ENCODE assay signal across 8 cellular contexts in genomic region chr14:38721822-38722431, GRCh38.
DNase-seq lines count a peak whose midpoint lies in the region; ATAC-seq and TF ChIP-seq lines count a peak whose summit lies in the region.

No MANE protein-coding gene starts in this region.

- H3K23ac ChIP-seq in trophoblast cell (ENCODE audit: low read length), result no peak overlapping the region

- TF ChIP-seq CTCF in GM12875 (IDR thresholded peaks at IDR 0.05; ENCODE audit: borderline replicate concordance, insufficient read depth, low read depth, low read length), result peak; percentile 77

- CTCF ChIA-PET in activated CD4-positive, alpha-beta memory T cell treated with anti-CD3 and anti-CD28 coated beads for 36 hours (lab: Charles Lee), result interaction anchor here (0.6 to 1.9 kb wide), 9 partner anchors 9 to 294 kb away, joined by 3 to 8 read pairs (median 4); no protein-coding TSS in a partner anchor

- no peak overlapping the region for H2AK5ac ChIP-seq in trophoblast cell (ENCODE audit: low read length)

- H2BK5ac ChIP-seq in trophoblast cell (ENCODE audit: low read depth, low read length, poor library complexity), result no peak overlapping the region

- H3K4me3 Mint-ChIP-seq in activated CD4-positive, alpha-beta memory T cell treated with anti-CD3 and anti-CD28 coated beads for 36 hours, result no peak overlapping the region

- no peaks in the 10 kb centered on the region for H3K27me3 Mint-ChIP-seq in activated CD4-positive, alpha-beta memory T cell treated with anti-CD3 and anti-CD28 coated beads for 36 hours

- H2BK12ac ChIP-seq in trophoblast cell (ENCODE audit: low read length), result no peak overlapping the region

- no peaks in the 10 kb centered on the region for H3K27me3 ChIP-seq in trophoblast cell (ENCODE audit: insufficient read depth, low read length)

- no peak overlapping the region for H4K8ac ChIP-seq in trophoblast cell (ENCODE audit: low read depth, low read length)

- no peak overlapping the region for H3K4ac ChIP-seq in trophoblast cell (ENCODE audit: low read depth, low read length)

- no peaks in the 10 kb centered on the region for H3K4me1 ChIP-seq in trophoblast cell (ENCODE audit: control insufficient read depth in 1 of 2, insufficient read depth in 2 of 2, low read length in 2 of 2)

- no peaks in the 10 kb centered on the region for H3K36me3 ChIP-seq in trophoblast cell (ENCODE audit: control insufficient read depth in 1 of 2, insufficient read depth in 2 of 2, low read length in 2 of 2)

- no peaks in the 10 kb centered on the region for H3K9me3 ChIP-seq in trophoblast cell (ENCODE audit: insufficient read depth, low read depth, low read length)

- no peaks in the 10 kb centered on the region for H3K36me3 Mint-ChIP-seq in activated CD4-positive, alpha-beta memory T cell treated with anti-CD3 and anti-CD28 coated beads for 36 hours

- H3K9ac ChIP-seq in trophoblast cell (ENCODE audit: low read length), result no peak overlapping the region

- H3K27ac Mint-ChIP-seq in activated CD4-positive, alpha-beta memory T cell treated with anti-CD3 and anti-CD28 coated beads for 36 hours, result no peak overlapping the region

- H2AFZ ChIP-seq in trophoblast cell (ENCODE audit: insufficient read depth, low read length, poor library complexity), result no peak overlapping the region

- H3K4me3 ChIP-seq in GM12875 (ENCODE audit: low read depth, low read length) (no peak overlapping the region), trophoblast cell (ENCODE audit: low read depth, low read length) (no peak overlapping the region)

- no peaks in the 10 kb centered on the region for H3K79me1 ChIP-seq in trophoblast cell (ENCODE audit: low read length)

- no peak overlapping the region for H2BK120ac ChIP-seq in trophoblast cell (ENCODE audit: insufficient read depth, low read length, poor library complexity)

- H4K12ac ChIP-seq in trophoblast cell (ENCODE audit: low read depth, low read length), result no peak overlapping the region

- H4K91ac ChIP-seq in trophoblast cell (ENCODE audit: low read depth, low read length), result no peak overlapping the region

- intact Hi-C loops in activated CD4-positive, alpha-beta memory T cell treated with anti-CD3 and anti-CD28 coated beads for 36 hours (cut with micrococcal nuclease), result loop anchor here (1.0 to 5.0 kb wide), 3 partner anchors 145 to 705 kb away; no protein-coding TSS in a partner anchor

- no peak overlapping the region for H3K27ac ChIP-seq in trophoblast cell (ENCODE audit: low read depth, low read length)

- H3K79me2 ChIP-seq in trophoblast cell (ENCODE audit: control insufficient read depth, insufficient read depth, low read length, poor library complexity), result no peaks in the 10 kb centered on the region

- H3K18ac ChIP-seq in trophoblast cell (ENCODE audit: low read length), result no peak overlapping the region

- no peak overlapping the region for H3K14ac ChIP-seq in trophoblast cell (ENCODE audit: low read length)

- DNase-seq in AG20443 (ENCODE audit: low spot score) (peak; percentile 71), MV-4-11 (lab: John Stamatoyannopoulos, UW) (peak; percentile 71), globus pallidus (ENCODE audit: low spot score) (peak; percentile 83), trophoblast cell (peak; percentile 24 to 72)
- DNase-seq in activated CD4-positive, alpha-beta memory T cell treated with anti-CD3 and anti-CD28 coated beads for 36 hours, result peak; percentile 52
- no peak for DNase-seq in stimulated activated naive CD4-positive, alpha-beta T cell treated with Interleukin-2 at 50 U/mL for 16 hours (lab: John Stamatoyannopoulos, UW)

- no CpG with 5 or more reads among the region's 4 CpGs for WGBS in trophoblast cell (ENCODE audit: extremely low coverage, insufficient coverage, insufficient read length)

- peak; percentile 92 for ATAC-seq in HG02642 (IDR thresholded peaks at IDR 0.05; ENCODE audit: poor library complexity, unreplicated experiment)

- no peaks in the 10 kb centered on the region for H3K9me3 Mint-ChIP-seq in activated CD4-positive, alpha-beta memory T cell treated with anti-CD3 and anti-CD28 coated beads for 36 hours

- H3K4me2 ChIP-seq in trophoblast cell (ENCODE audit: low read length), result no peak overlapping the region

- no peaks in the 10 kb centered on the region for H3K4me1 Mint-ChIP-seq in activated CD4-positive, alpha-beta memory T cell treated with anti-CD3 and anti-CD28 coated beads for 36 hours (ENCODE audit: low read depth)

- POLR2A ChIA-PET in activated CD4-positive, alpha-beta memory T cell treated with anti-CD3 and anti-CD28 coated beads for 36 hours (lab: Charles Lee), result no interaction called here
